In the genomic region with DNA sequence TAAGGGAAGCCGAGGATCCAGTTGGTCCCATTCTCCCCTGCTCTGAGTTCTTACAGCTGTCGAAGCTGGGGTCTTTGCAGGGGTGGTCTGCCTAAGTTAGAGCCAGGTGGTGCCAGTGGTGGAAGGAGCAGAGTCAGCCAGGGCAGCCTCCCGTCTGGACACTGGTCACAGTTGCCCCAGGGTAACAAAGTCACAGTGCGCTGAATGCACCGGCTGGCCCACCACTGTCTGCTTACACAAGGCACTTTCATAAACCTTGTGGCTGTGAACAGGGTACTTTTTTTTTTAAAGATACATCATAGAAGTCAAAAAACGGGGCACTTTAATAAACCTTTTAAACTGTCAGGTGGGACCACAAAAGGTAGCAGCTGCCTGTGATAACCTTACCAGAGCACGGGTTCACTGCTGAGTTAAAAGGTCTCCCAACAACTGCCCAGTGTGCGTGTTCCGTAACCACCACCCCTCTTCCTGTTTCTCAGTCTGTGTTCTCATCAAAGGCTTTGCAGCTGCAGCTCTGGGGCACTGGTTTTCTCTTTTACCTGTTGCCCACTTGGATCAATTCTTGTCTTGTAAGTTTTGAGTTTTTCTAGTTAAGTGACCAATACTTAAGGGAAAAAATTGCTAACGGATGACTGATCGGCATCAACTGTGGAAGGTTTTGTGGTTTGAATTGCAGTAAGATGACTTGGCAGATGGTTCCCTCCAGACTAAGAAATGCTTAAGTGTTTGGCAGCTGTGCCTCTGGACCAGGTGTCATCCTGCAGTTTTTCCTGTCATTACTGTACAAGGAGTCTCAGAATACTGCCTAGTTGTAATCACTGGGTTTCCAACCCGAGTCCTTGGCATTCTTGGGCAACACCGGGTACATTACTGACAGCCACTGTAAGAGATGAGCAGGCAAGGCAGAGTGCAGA, we compare ENCODE assay signal across 7 cellular contexts. TPM values are rescaled to one million over a fixed set of nuclear protein-coding genes. Genes with fewer than 3 reads are reported as not detected.
DNase-seq lines count a peak whose midpoint lies in the region; ATAC-seq, FAIRE-seq and TF ChIP-seq lines count a peak whose summit lies in the region.

No MANE protein-coding gene starts in this region.

- no peak for FAIRE-seq in HTR-8/SVneo (lab: Jason Lieb, UNC)

- no peak for TF ChIP-seq CTCF in fibroblast of the aortic adventitia (IDR thresholded peaks at IDR 0.05; ENCODE audit: insufficient read depth, low read length)

- H3K9me3 Mint-ChIP-seq in activated CD8-positive, alpha-beta T cell treated with anti-CD3 and anti-CD28 coated beads, Interleukin-2, amount 10 ng/mL, durations not matched to agents 7 days and 5 days (ENCODE audit: insufficient read depth): no peaks in the 10 kb centered on the region
- no peaks in the 10 kb centered on the region for H3K9me3 Mint-ChIP-seq in stimulated activated memory B cell treated with anti-CD40 and anti-IgM and Interleukin-4, amounts not matched to agents 10 μg/mL and 1 μg/mL and 100 μg/mL, for 72 hours

- CTCF ChIA-PET in activated CD8-positive, alpha-beta T cell treated with anti-CD3 and anti-CD28 coated beads, Interleukin-2, amount 10 ng/mL, durations not matched to agents 7 days and 5 days (lab: Charles Lee): interaction anchor here (0.8 to 2.2 kb wide), 5 partner anchors 55 to 313 kb away, joined by 3 to 8 read pairs (median 3); no protein-coding TSS in a partner anchor

- H3K27me3 Mint-ChIP-seq in activated CD8-positive, alpha-beta T cell treated with anti-CD3 and anti-CD28 coated beads, Interleukin-2, amount 10 ng/mL, durations not matched to agents 7 days and 5 days (ENCODE audit: low read depth): no peaks in the 10 kb centered on the region
- no peaks in the 10 kb centered on the region for H3K27me3 Mint-ChIP-seq in stimulated activated memory B cell treated with anti-CD40 and anti-IgM and Interleukin-4, amounts not matched to agents 10 μg/mL and 1 μg/mL and 100 μg/mL, for 72 hours

- POLR2A ChIA-PET in activated CD8-positive, alpha-beta T cell treated with anti-CD3 and anti-CD28 coated beads, Interleukin-2, amount 10 ng/mL, durations not matched to agents 7 days and 5 days (lab: Charles Lee): interaction anchor here (0.6 to 1.0 kb wide), 5 partner anchors 55 to 322 kb away, joined by 3 to 10 read pairs (median 3); partner anchors contain the start of gene MOK

- H3K4me3 Mint-ChIP-seq in activated CD8-positive, alpha-beta T cell treated with anti-CD3 and anti-CD28 coated beads, Interleukin-2, amount 10 ng/mL, durations not matched to agents 7 days and 5 days: peak overlapping the region; percentile 61
- no peak overlapping the region for H3K4me3 Mint-ChIP-seq in stimulated activated memory B cell treated with anti-CD40 and anti-IgM and Interleukin-4, amounts not matched to agents 10 μg/mL and 1 μg/mL and 100 μg/mL, for 72 hours

- H3K4me1 Mint-ChIP-seq in activated CD8-positive, alpha-beta T cell treated with anti-CD3 and anti-CD28 coated beads, Interleukin-2, amount 10 ng/mL, durations not matched to agents 7 days and 5 days (ENCODE audit: low read depth): peaks cover 34% of the 10 kb centered on the region
- no peaks in the 10 kb centered on the region for H3K4me1 Mint-ChIP-seq in stimulated activated memory B cell treated with anti-CD40 and anti-IgM and Interleukin-4, amounts not matched to agents 10 μg/mL and 1 μg/mL and 100 μg/mL, for 72 hours

- no peak overlapping the region for H3K4me3 ChIP-seq in fibroblast of the aortic adventitia (ENCODE audit: low read depth, low read length)

- peak overlapping the region; percentile 91 for H3K27ac Mint-ChIP-seq in activated CD8-positive, alpha-beta T cell treated with anti-CD3 and anti-CD28 coated beads, Interleukin-2, amount 10 ng/mL, durations not matched to agents 7 days and 5 days
- H3K27ac Mint-ChIP-seq in stimulated activated memory B cell treated with anti-CD40 and anti-IgM and Interleukin-4, amounts not matched to agents 10 μg/mL and 1 μg/mL and 100 μg/mL, for 72 hours: peak overlapping the region; percentile 19

- peaks cover 75% of the 10 kb centered on the region for H3K36me3 Mint-ChIP-seq in activated CD8-positive, alpha-beta T cell treated with anti-CD3 and anti-CD28 coated beads, Interleukin-2, amount 10 ng/mL, durations not matched to agents 7 days and 5 days (ENCODE audit: low read depth)
- H3K36me3 Mint-ChIP-seq in stimulated activated memory B cell treated with anti-CD40 and anti-IgM and Interleukin-4, amounts not matched to agents 10 μg/mL and 1 μg/mL and 100 μg/mL, for 72 hours: peaks cover 66% of the 10 kb centered on the region

- ATAC-seq in activated CD8-positive, alpha-beta T cell treated with anti-CD3 and anti-CD28 coated beads, Interleukin-2, amount 10 ng/mL, durations not matched to agents 7 days and 5 days: peak; percentile 95
- ATAC-seq in stimulated activated memory B cell treated with anti-CD40 and anti-IgM and Interleukin-4, amounts not matched to agents 10 μg/mL and 1 μg/mL and 100 μg/mL, for 72 hours: peak; percentile 54

- DNase-seq in HTR-8/SVneo (ENCODE audit: insufficient read length, low spot score): peak; percentile 51
- peak; percentile 83 for DNase-seq in activated CD8-positive, alpha-beta T cell treated with anti-CD3 and anti-CD28 coated beads, Interleukin-2, amount 10 ng/mL, durations not matched to agents 7 days and 5 days
- peak; percentile 13 for DNase-seq in fibroblast of the aortic adventitia (ENCODE audit: low read depth)
- no peak for DNase-seq in superior temporal gyrus (ENCODE audit: extremely low spot score)
- DNase-seq in NCI-H2107 treated with DMSO at 0.1 percent for 48 hours (lab: John Stamatoyannopoulos, UW; ENCODE audit: unreplicated experiment): no peak
- DNase-seq in SHP77 (lab: John Stamatoyannopoulos, UW): no peak

RNA-seq across cellular contexts. Expression of gene DYNC1H1, which starts 55.9 kb away (rescaled TPM):
- 100 to 1,000 TPM; 271 to 274 TPM for total RNA-seq in activated CD8-positive, alpha-beta T cell treated with anti-CD3 and anti-CD28 coated beads, Interleukin-2, amount 10 ng/mL, durations not matched to agents 7 days and 5 days
- 376 and 465 TPM in 2 replicates for total RNA-seq in fibroblast of the aortic adventitia (ENCODE audit: low replicate concordance)

Comparison
In these comparisons a context has a peak if more than half of its experiments do, and no peak if none do; other contexts are left out.
1. DNase-seq: peak in HTR-8/SVneo (single experiment), activated CD8-positive, alpha-beta T cell treated with anti-CD3 and anti-CD28 coated beads, Interleukin-2, amount 10 ng/mL, durations not matched to agents 7 days and 5 days (single experiment) and fibroblast of the aortic adventitia (single experiment); none in superior temporal gyrus (single experiment), NCI-H2107 treated with DMSO at 0.1 percent for 48 hours (single experiment) and SHP77 (0 of 2).